8 cellular contexts compared by ENCODE assay signal in genomic region chr16:81006472-81007311, GRCh38. TPM values are rescaled to one million over a fixed set of nuclear protein-coding genes. Genes with fewer than 3 reads are reported as not detected.
A peak's percentile ranks its signal among the peaks of the same experiment; 100 is the strongest.
DNase-seq lines count a peak whose midpoint lies in the region; ATAC-seq and TF ChIP-seq lines count a peak whose summit lies in the region.

A gene with protein sequence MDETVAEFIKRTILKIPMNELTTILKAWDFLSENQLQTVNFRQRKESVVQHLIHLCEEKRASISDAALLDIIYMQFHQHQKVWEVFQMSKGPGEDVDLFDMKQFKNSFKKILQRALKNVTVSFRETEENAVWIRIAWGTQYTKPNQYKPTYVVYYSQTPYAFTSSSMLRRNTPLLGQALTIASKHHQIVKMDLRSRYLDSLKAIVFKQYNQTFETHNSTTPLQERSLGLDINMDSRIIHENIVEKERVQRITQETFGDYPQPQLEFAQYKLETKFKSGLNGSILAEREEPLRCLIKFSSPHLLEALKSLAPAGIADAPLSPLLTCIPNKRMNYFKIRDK (plus strand): TSS chr16:81007214. CDS start chr16:81011940, 4,726 bp downstream.
Gene CMC2 (minus strand): TSS chr16:81006885. CDS start chr16:80997394, 9,491 bp downstream.

- no peaks in the 10 kb centered on the region for H3K9me2 ChIP-seq in SK-N-SH

- H3K4me1 ChIP-seq in SK-N-SH (ENCODE audit: control insufficient read depth in 1 of 2, insufficient read depth in 2 of 2, low read depth in 1 of 2, low read length in 1 of 2): peaks cover 0 to 15% of the 10 kb centered on the region in 2 experiments; a peak in 2 of 4 replicates

- H3K27me3 ChIP-seq in SK-N-SH (ENCODE audit: insufficient read depth): no peaks in the 10 kb centered on the region

- peak; percentile 91 for DNase-seq in GM10248 (ENCODE audit: extremely low spot score)
- peak; percentile 97 for DNase-seq in NCI-H1092 (lab: John Stamatoyannopoulos, UW)
- DNase-seq in SK-N-SH: peak; percentile 91
- peak; percentile 98 for DNase-seq in activated naive CD4-positive, alpha-beta T cell treated with anti-CD3 and anti-CD28 coated beads, Interleukin-2, amount 50 U/mL, for 16 hours
- DNase-seq in germinal center (ENCODE audit: low spot score): peak; percentile 92
- DNase-seq in non-pigmented ciliary epithelial cell (ENCODE audit: low read depth): peak; percentile 96
- peak; percentile 98 for DNase-seq in superior temporal gyrus (ENCODE audit: extremely low spot score)

- POLR2A ChIA-PET in GM10248 (lab: Yijun Ruan, JAX) (interaction anchor here (0.6 to 1.0 kb wide), 2 partner anchors 71 to 187 kb away, joined by 3 read pairs; partner anchors contain the start of gene C16orf46), SK-N-SH (lab: Yijun Ruan, JAX) (interaction anchor here (0.6 to 1.2 kb wide), 4 partner anchors 29 to 1163 kb away, joined by 3 to 5 read pairs (median 3); partner anchors contain the start of gene ATMIN)

- 2% methylated on average over 37 of the region's 80 CpGs for WGBS in SK-N-SH (ENCODE audit: low lambda C conversion rate)

- H4K20me1 ChIP-seq in SK-N-SH (ENCODE audit: insufficient read depth): peaks cover 26% of the 10 kb centered on the region; the same call in 1 of the 2 replicates

- TF ChIP-seq CTCF in GM10248 (IDR thresholded peaks at IDR 0.05; ENCODE audit: control extremely low read depth, extremely low read depth, low read depth, missing control alignments) (no peak), SK-N-SH (IDR thresholded peaks at IDR 0.05) (no peak)

- H3K9me3 ChIP-seq in SK-N-SH: no peaks in the 10 kb centered on the region

- CTCF ChIA-PET in GM10248 (lab: Yijun Ruan, JAX) (interaction anchor here (0.6 to 15.9 kb wide), 3 partner anchors 12 to 27 kb away, joined by 3 to 169 read pairs (median 6); partner anchors contain the start of gene ATMIN), SK-N-SH (lab: Yijun Ruan, JAX) (interaction anchor here (0.9 to 1.4 kb wide), 3 partner anchors 28 to 729 kb away, joined by 3 to 6 read pairs (median 5); partner anchors contain the start of gene ATMIN)

- peak; percentile 86 for ATAC-seq in HG02610 (IDR thresholded peaks at IDR 0.05; ENCODE audit: unreplicated experiment)

- peak within 1 kb of the TSS; percentile 88 for H2AFZ ChIP-seq in SK-N-SH (ENCODE audit: low read depth)

- H3K4me2 ChIP-seq in SK-N-SH: peak within 1 kb of the TSS; percentile 86

- peak within 1 kb of the TSS; percentile 96 for H3K9ac ChIP-seq in SK-N-SH

- H3F3A ChIP-seq in SK-N-SH (replicated peaks; ENCODE audit: insufficient read depth): peaks cover 6% of the 10 kb centered on the region

- peak in 1 of 2 experiments; percentile 66; a peak in 1 of 4 replicates for TF ChIP-seq EP300 in SK-N-SH (IDR thresholded peaks at IDR 0.05; ENCODE audit: borderline replicate concordance in 1 of 2, low read depth in 1 of 2, low read length in 1 of 2)

- H3K4me3 ChIP-seq in SK-N-SH (ENCODE audit: low read depth in 2 of 2, low read length in 1 of 2): peak within 1 kb of the TSS; percentile 94 to 97

- TF ChIP-seq RAD21 in SK-N-SH (IDR thresholded peaks at IDR 0.05; ENCODE audit: low read length): no peak

- H3K79me2 ChIP-seq in SK-N-SH (ENCODE audit: insufficient read depth): peaks cover 90% of the 10 kb centered on the region

- H3K27ac ChIP-seq in SK-N-SH (ENCODE audit: low read depth in 2 of 2, low read length in 1 of 2): peak within 1 kb of the TSS; percentile 95 to 99

- H3K36me3 ChIP-seq in SK-N-SH (replicated peaks in 1 of 2; ENCODE audit: control insufficient read depth in 1 of 2, insufficient read depth in 2 of 2, low read length in 1 of 2): no peaks in the 10 kb centered on the region

TF ChIP-seq in SK-N-SH, 30 proteins besides CTCF, POLR2A, EP300 and RAD21:
- peak; percentile 34 for TF ChIP-seq JUND (IDR thresholded peaks at IDR 0.05)
- no peak for TF ChIP-seq GABPA (IDR thresholded peaks at IDR 0.05; ENCODE audit: low read depth)
- TF ChIP-seq MAX (IDR thresholded peaks at IDR 0.05; ENCODE audit: low read depth): peak; percentile 66
- peak; percentile 40; the same call in 1 of the 2 replicates for TF ChIP-seq MXI1 (IDR thresholded peaks at IDR 0.05; ENCODE audit: low read depth, low read length)
- no peak for TF ChIP-seq GATA2 (CRISPR knock-in tag; IDR thresholded peaks at IDR 0.05)
- TF ChIP-seq IRF3 (IDR thresholded peaks at IDR 0.05; ENCODE audit: low read depth, low read length): 0 out of 2 replicates have a peak, but pooled peaks have one; percentile 15
- no peak for TF ChIP-seq YY1 (IDR thresholded peaks at IDR 0.05; ENCODE audit: low read depth)
- TF ChIP-seq CHD2 (IDR thresholded peaks at IDR 0.05; ENCODE audit: low read length, partially characterized antibody): peak; percentile 20
- TF ChIP-seq FOXJ3 (CRISPR knock-in tag; IDR thresholded peaks at IDR 0.05): no peak
- TF ChIP-seq SIN3A (IDR thresholded peaks at IDR 0.05; ENCODE audit: borderline replicate concordance, low read depth, low read length): peak; percentile 14
- TF ChIP-seq TAF1 (IDR thresholded peaks at IDR 0.05; ENCODE audit: borderline replicate concordance, low read depth, low read length): peak; percentile 43; the same call in 1 of the 2 replicates
- TF ChIP-seq RFX5 (IDR thresholded peaks at IDR 0.05; ENCODE audit: low read length): no peak
- no peak for TF ChIP-seq PBX3 (IDR thresholded peaks at IDR 0.05)
- TF ChIP-seq NRF1 (IDR thresholded peaks at IDR 0.05; ENCODE audit: low read depth, low read length): peak; percentile 81
- peak; percentile 60; the same call in 1 of the 2 replicates for TF ChIP-seq FOXM1 (IDR thresholded peaks at IDR 0.05; ENCODE audit: low read depth)
- TF ChIP-seq EZH2phosphoT487 (IDR thresholded peaks at IDR 0.05; ENCODE audit: borderline replicate concordance, low read depth): no peak

RNA-seq across cellular contexts. Expression of the first gene that starts in this region (rescaled TPM):
- polyA plus RNA-seq in SK-N-SH (2012; rRNA removed): 13.9 and 35.3 TPM in 2 replicates
- polyA plus RNA-seq in SK-N-SH (2012; cell fraction: cytosol; rRNA removed): 27.0 and 56.3 TPM in 2 replicates
- polyA plus RNA-seq in SK-N-SH (2012; cell fraction: nucleus; rRNA removed): 8.4 and 12.8 TPM in 2 replicates

RNA-seq across cellular contexts. Expression of gene CMC2, which starts in this region (rescaled TPM):
- 121 and 135 TPM in 2 replicates for polyA plus RNA-seq in SK-N-SH (2012; rRNA removed)
- 189 and 192 TPM in 2 replicates for polyA plus RNA-seq in SK-N-SH (2012; cell fraction: cytosol; rRNA removed)
- 30.0 and 38.6 TPM in 2 replicates for polyA plus RNA-seq in SK-N-SH (2012; cell fraction: nucleus; rRNA removed)

Comparison
In these comparisons a context has a peak if more than half of its experiments do, and no peak if none do; other contexts are left out.
1. Peak in every context shown above with its lines: DNase-seq, ATAC-seq, H3K4me3 ChIP-seq and H3K27ac ChIP-seq.